In genomic region chr14:93903342-93904184, GRCh38 we compare ENCODE assay signal across 10 cellular contexts. TPM values are rescaled to one million over a fixed set of nuclear protein-coding genes. Genes with fewer than 3 reads are reported as not detected.
A peak's percentile ranks its signal among the peaks of the same experiment; 100 is the strongest.
DNase-seq lines count a peak whose midpoint lies in the region; ATAC-seq and TF ChIP-seq lines count a peak whose summit lies in the region.
"Had no signal": no experiment of that assay in that cellular context is flagged by ENCODE, and none has a peak within 500 bp of the region (broad histone marks: within the 10 kb centered on the region; RNA-seq: fewer than 3 reads in every experiment).

No MANE protein-coding gene starts in this region.

- H3K36me3 Mint-ChIP-seq in progenitor cell of endocrine pancreas (ENCODE audit: insufficient read depth), result no peaks in the 10 kb centered on the region

- TF ChIP-seq CTCF in NB4 (IDR thresholded peaks at IDR 0.05; ENCODE audit: low read depth, low read length) (peak; percentile 46), dorsolateral prefrontal cortex (IDR thresholded peaks at IDR 0.05 in 54 of 56, conservative IDR thresholded peaks at IDR 0.05 in 2 of 56; ENCODE audit: low read depth in 1 of 56, partially characterized antibody in 56 of 56) (peak in 29 of 56 donors; percentile 7 to 51 (median 30)), progenitor cell of endocrine pancreas (IDR thresholded peaks at IDR 0.05; ENCODE audit: unreplicated experiment) (peak; percentile 64)

- intact Hi-C loops in dorsolateral prefrontal cortex (cut with DNase I), result no loop called here

- peaks cover 12% of the 10 kb centered on the region for H3K27me3 Mint-ChIP-seq in progenitor cell of endocrine pancreas

- no peak overlapping the region for H3K27ac ChIP-seq in dorsolateral prefrontal cortex
- H3K27ac ChIP-seq: Peyer's patch had no signal

- H3K4me3 ChIP-seq in NB4 (ENCODE audit: low read depth, low read length) (no peak overlapping the region), dorsolateral prefrontal cortex (no peak overlapping the region)
- H3K4me3 ChIP-seq: Peyer's patch had no signal

- H3K4me3 Mint-ChIP-seq in progenitor cell of endocrine pancreas (ENCODE audit: low read depth), result no peak overlapping the region

- DNase-seq in DMS79 treated with DMSO at 0.1 percent for 48 hours (lab: John Stamatoyannopoulos, UW), result peak; percentile 24
- DNase-seq in DMS79 (lab: John Stamatoyannopoulos, UW), result no peak
- peak; percentile 32 for DNase-seq in NB4 (ENCODE audit: low read depth)
- DNase-seq in dorsolateral prefrontal cortex, result no peak
- no peak for DNase-seq in progenitor cell of endocrine pancreas (ENCODE audit: low spot score, unreplicated experiment)
- DNase-seq: activated T-cell treated with anti-CD3 and anti-CD28 coated beads, Interleukin-2, amount 50 U/mL, for 1 hour; Peyer's patch had no signal

- H3K27ac Mint-ChIP-seq in progenitor cell of endocrine pancreas, result no peak overlapping the region

- ATAC-seq in HG03097 (IDR thresholded peaks at IDR 0.05; ENCODE audit: low FRiP score, unreplicated experiment) (no peak), HG03439 (IDR thresholded peaks at IDR 0.05; ENCODE audit: unreplicated experiment) (no peak), GM21737 (IDR thresholded peaks at IDR 0.05; ENCODE audit: unreplicated experiment) (no peak)

- no peaks in the 10 kb centered on the region for H3K9me3 Mint-ChIP-seq in progenitor cell of endocrine pancreas (ENCODE audit: low read depth)

- H3K27me3 ChIP-seq in dorsolateral prefrontal cortex, result peaks cover 0 to 9% (median 0%) of the 10 kb centered on the region in 45 donors
- H3K27me3 ChIP-seq: Peyer's patch had no signal

- H3K4me1 Mint-ChIP-seq in progenitor cell of endocrine pancreas (ENCODE audit: low read depth), result peaks cover 18% of the 10 kb centered on the region

- TF ChIP-seq POLR2A in NB4 (IDR thresholded peaks at IDR 0.05; ENCODE audit: extremely low read depth, insufficient read length), result no peak

RNA-seq across cellular contexts. Expression of gene FAM181A, which starts 23.6 kb away (rescaled TPM):
- 10 to 100 TPM in 14 of 120 experiments, 1 to 10 TPM in 106; 1.8 to 18.0 (median 6.0) TPM for total RNA-seq in dorsolateral prefrontal cortex
- total RNA-seq in progenitor cell of endocrine pancreas, result not detected in 2 replicates
- total RNA-seq: Peyer's patch had no signal

Comparison
In these comparisons a context has a peak if more than half of its experiments do, and no peak if none do; other contexts are left out.
1. DNase-seq: peak in DMS79 treated with DMSO at 0.1 percent for 48 hours (single experiment) and NB4 (single experiment); none in DMS79 (single experiment), dorsolateral prefrontal cortex (0 of 10) and progenitor cell of endocrine pancreas (single experiment).
2. Peak in every context shown above with its lines, with median percentiles within 50 percentile points of each other: CTCF ChIP-seq.